8 cellular contexts compared by ENCODE assay signal in the genomic region with DNA sequence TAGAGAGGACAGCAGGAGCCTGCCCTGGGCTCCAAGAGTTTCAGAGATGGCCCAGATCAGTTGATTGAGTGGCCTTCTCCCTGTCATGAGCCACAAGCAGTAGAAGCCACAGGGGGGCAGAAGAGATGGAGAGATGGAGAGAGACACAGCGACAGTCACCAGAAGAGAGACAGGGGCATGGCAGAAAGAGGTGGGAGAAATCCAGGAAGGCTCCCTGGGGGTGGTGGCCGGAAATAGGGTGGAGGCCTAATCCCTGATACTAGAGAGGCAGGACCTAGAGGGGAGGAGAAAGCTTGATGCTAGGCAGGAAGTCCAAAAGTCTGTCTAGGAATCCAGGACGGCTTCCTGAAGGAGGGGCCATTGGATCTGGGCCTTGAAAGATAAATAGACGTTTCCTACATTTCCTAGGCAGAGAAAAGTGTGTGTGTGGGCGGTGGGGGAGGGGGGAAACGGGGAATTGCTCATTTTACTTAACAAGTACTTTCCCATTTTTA. TPM values are rescaled to one million over a fixed set of nuclear protein-coding genes. Genes with fewer than 3 reads are reported as not detected.
A peak's percentile ranks its signal among the peaks of the same experiment; 100 is the strongest.
DNase-seq lines count a peak whose midpoint lies in the region; ATAC-seq and TF ChIP-seq lines count a peak whose summit lies in the region.

No MANE protein-coding gene starts in this region.

- H3K4me2 ChIP-seq in DOHH2 (ENCODE audit: low read length), result no peak overlapping the region
- no peak overlapping the region for H3K4me2 ChIP-seq in MM.1S (ENCODE audit: low read depth, low read length)

- H3K9ac ChIP-seq in MM.1S (ENCODE audit: low read length), result no peak overlapping the region

- H3K9me2 ChIP-seq in DOHH2 (replicated peaks; ENCODE audit: control insufficient read depth, low read length), result no peaks in the 10 kb centered on the region
- H3K9me2 ChIP-seq in MM.1S (replicated peaks; ENCODE audit: insufficient read depth, low read length), result no peaks in the 10 kb centered on the region

- H3K27ac ChIP-seq in DOHH2 (ENCODE audit: low read depth, low read length) (no peak overlapping the region), MM.1S (ENCODE audit: low read length) (no peak overlapping the region)

- no peaks in the 10 kb centered on the region for H4K20me1 ChIP-seq in DOHH2 (ENCODE audit: control insufficient read depth, insufficient read depth, low read depth, low read length)
- no peaks in the 10 kb centered on the region for H4K20me1 ChIP-seq in MM.1S (ENCODE audit: insufficient read depth, low read length)

- H3K79me2 ChIP-seq in DOHH2 (ENCODE audit: control insufficient read depth, low read length) (no peaks in the 10 kb centered on the region), MM.1S (ENCODE audit: low read length) (no peaks in the 10 kb centered on the region)

- H3K4me3 ChIP-seq in DOHH2 (ENCODE audit: low read length), result no peak overlapping the region
- no peak overlapping the region for H3K4me3 ChIP-seq in MM.1S (ENCODE audit: low read length)

- no peaks in the 10 kb centered on the region for H3K27me3 ChIP-seq in DOHH2 (ENCODE audit: control insufficient read depth, low read length)
- no peaks in the 10 kb centered on the region for H3K27me3 ChIP-seq in MM.1S (replicated peaks; ENCODE audit: insufficient read depth, low read length)

- intact Hi-C loops in Right ventricle myocardium superior (cut with DNase I), result no loop called here

- no peaks in the 10 kb centered on the region for H3K9me3 ChIP-seq in DOHH2 (ENCODE audit: control insufficient read depth, insufficient read depth, low read length)
- H3K9me3 ChIP-seq in MM.1S (replicated peaks; ENCODE audit: insufficient read depth, low read length), result no peaks in the 10 kb centered on the region

- TF ChIP-seq CTCF in DOHH2 (IDR thresholded peaks at IDR 0.05; ENCODE audit: low read depth, low read length, poor library complexity, severe bottlenecking), result peak; percentile 76
- peak; percentile 72 for TF ChIP-seq CTCF in MM.1S (IDR thresholded peaks at IDR 0.05; ENCODE audit: low read length)

- no peaks in the 10 kb centered on the region for H3K36me3 ChIP-seq in DOHH2 (ENCODE audit: control insufficient read depth, low read length)
- no peaks in the 10 kb centered on the region for H3K36me3 ChIP-seq in MM.1S (replicated peaks; ENCODE audit: insufficient read depth, low read length)

- H2AFZ ChIP-seq in MM.1S (ENCODE audit: low read length), result no peak overlapping the region

- H3F3A ChIP-seq in DOHH2 (ENCODE audit: control insufficient read depth, insufficient read depth) (peaks cover 7% of the 10 kb centered on the region; the same call in 1 of the 2 replicates), MM.1S (ENCODE audit: insufficient read depth, low read length) (peaks cover 10% of the 10 kb centered on the region)

- peaks cover 34% of the 10 kb centered on the region for H3K4me1 ChIP-seq in DOHH2 (ENCODE audit: control insufficient read depth, low read length)
- peaks cover 22% of the 10 kb centered on the region for H3K4me1 ChIP-seq in MM.1S (ENCODE audit: low read length)

- peak; percentile 21 for ATAC-seq in Right ventricle myocardium superior (ENCODE audit: poor library complexity)
- no peak for ATAC-seq in HG03097 (IDR thresholded peaks at IDR 0.05; ENCODE audit: low FRiP score, unreplicated experiment)
- no peak for ATAC-seq in HG03469 (IDR thresholded peaks at IDR 0.05; ENCODE audit: unreplicated experiment)
- no peak for ATAC-seq in HG02981 (IDR thresholded peaks at IDR 0.05; ENCODE audit: unreplicated experiment)

- DNase-seq in MM.1S, result peak; percentile 63
- peak; percentile 41 for DNase-seq in activated T-cell treated with anti-CD3 and anti-CD28 coated beads for 48 hours (ENCODE audit: low read depth)
- DNase-seq in Right ventricle myocardium superior, result no peak
- DNase-seq in stimulated activated CD4-positive, alpha-beta T cell treated with anti-CD3 and anti-CD28 coated beads, Interleukin-1b, Interleukin-23, amount 100 ng/mL, for 48 hours, result peak; percentile 61

RNA-seq across cellular contexts. Expression of a gene that starts 9.6 kb away (rescaled TPM):
- 74.7 TPM for total RNA-seq in Right ventricle myocardium superior

RNA-seq across cellular contexts. Expression of a gene that starts 45.0 kb away (rescaled TPM):
- 16.8 TPM for total RNA-seq in Right ventricle myocardium superior
